Comparison of ENCODE assay signal across 13 cellular contexts in genomic region chr2:149021271-149021719, GRCh38. TPM values are rescaled to one million over a fixed set of nuclear protein-coding genes. Genes with fewer than 3 reads are reported as not detected.
A peak's percentile ranks its signal among the peaks of the same experiment; 100 is the strongest.
DNase-seq lines count a peak whose midpoint lies in the region; ATAC-seq, FAIRE-seq and TF ChIP-seq lines count a peak whose summit lies in the region.
"Had no signal": no experiment of that assay in that cellular context is flagged by ENCODE, and none has a peak within 500 bp of the region (broad histone marks: within the 10 kb centered on the region; RNA-seq: fewer than 3 reads in every experiment).

No MANE protein-coding gene starts in this region.

- H3K27me3 ChIP-seq in adipocyte (replicated peaks; ENCODE audit: control insufficient read depth, insufficient read depth, low read length) (peaks cover 14% of the 10 kb centered on the region), ascending aorta (no peaks in the 10 kb centered on the region)
- H3K27me3 ChIP-seq: cardiac muscle cell, foreskin keratinocyte had no signal

- DNase-seq in adipocyte (ENCODE audit: low read depth) (peak; percentile 42), H54 (ENCODE audit: insufficient read length, low spot score) (no peak), ascending aorta (ENCODE audit: low spot score in 2 of 2) (no peak), dermis blood vessel endothelial cell (no peak)
- no peak for DNase-seq in activated CD4-positive, alpha-beta T cell treated with anti-CD3 and anti-CD28 coated beads, Interleukin-2, amount 50 U/mL, for 4 hours
- DNase-seq: activated CD8-positive, alpha-beta memory T cell treated with anti-CD3 and anti-CD28 coated beads, Interleukin-2, amount 10 ng/mL, durations not matched to agents 7 days and 5 days; foreskin keratinocyte had no signal

- H3K4me3 ChIP-seq in adipocyte (ENCODE audit: low read length) = no peak overlapping the region
- H3K4me3 ChIP-seq in ascending aorta = no peak overlapping the region
- H3K4me3 ChIP-seq: cardiac muscle cell, HAP-1 had no signal

- ATAC-seq in GM18861 (IDR thresholded peaks at IDR 0.05; ENCODE audit: unreplicated experiment) = peak; percentile 68
- ATAC-seq in GM21717 (IDR thresholded peaks at IDR 0.05; ENCODE audit: unreplicated experiment) = peak; percentile 69
- peak; percentile 73 for ATAC-seq in HG03196 (IDR thresholded peaks at IDR 0.05; ENCODE audit: unreplicated experiment)
- ATAC-seq: activated CD8-positive, alpha-beta memory T cell treated with anti-CD3 and anti-CD28 coated beads, Interleukin-2, amount 10 ng/mL, durations not matched to agents 7 days and 5 days; foreskin keratinocyte had no signal

- H3K9ac ChIP-seq in adipocyte (ENCODE audit: low read length) = no peak overlapping the region

- FAIRE-seq in H54 (lab: Jason Lieb, UNC) = no peak
- FAIRE-seq: D721Med had no signal

- no peak for TF ChIP-seq POLR2A in H54 (IDR thresholded peaks at IDR 0.05; ENCODE audit: low read depth, low read length)

- H3K9me3 ChIP-seq in adipocyte (ENCODE audit: control insufficient read depth, low read length) = no peaks in the 10 kb centered on the region
- no peaks in the 10 kb centered on the region for H3K9me3 ChIP-seq in ascending aorta
- H3K9me3 ChIP-seq: HAP-1 had no signal

- no peak overlapping the region for H3K27ac ChIP-seq in ascending aorta
- H3K27ac ChIP-seq: cardiac muscle cell, foreskin keratinocyte had no signal

- H3K36me3 ChIP-seq in adipocyte (ENCODE audit: control insufficient read depth, insufficient read depth, low read length, severe bottlenecking) = no peaks in the 10 kb centered on the region
- no peaks in the 10 kb centered on the region for H3K36me3 ChIP-seq in ascending aorta
- H3K36me3 ChIP-seq: cardiac muscle cell, HAP-1 had no signal

- no peak for TF ChIP-seq CTCF in ascending aorta (IDR thresholded peaks at IDR 0.05)

- H3K4me1 ChIP-seq in adipocyte (ENCODE audit: control insufficient read depth, insufficient read depth, low read length) (no peaks in the 10 kb centered on the region), ascending aorta (peaks cover 0 to 5% of the 10 kb centered on the region in 2 donors)
- H3K4me1 ChIP-seq: foreskin keratinocyte had no signal

- intact Hi-C loops in ascending aorta (cut with DNase I) = no loop called here

RNA-seq across cellular contexts. Expression of gene LYPD6B, which starts 17.2 kb away (rescaled TPM):
- total RNA-seq in ascending aorta = not detected
- not detected in 2 replicates for total RNA-seq in dermis blood vessel endothelial cell
- total RNA-seq: activated CD8-positive, alpha-beta memory T cell treated with anti-CD3 and anti-CD28 coated beads, Interleukin-2, amount 10 ng/mL, durations not matched to agents 7 days and 5 days had no signal
